21 cellular contexts compared by ENCODE assay signal in genomic region chr6:3522561-3523287, GRCh38.
DNase-seq lines count a peak whose midpoint lies in the region; ATAC-seq, FAIRE-seq and TF ChIP-seq lines count a peak whose summit lies in the region.
"Had no signal": no experiment of that assay in that cellular context is flagged by ENCODE, and none has a peak within 500 bp of the region (broad histone marks: within the 10 kb centered on the region; RNA-seq: fewer than 3 reads in every experiment).

No MANE protein-coding gene starts in this region.

- H3K9me3 Mint-ChIP-seq in activated T-helper 2 cell treated with anti-CD3 and anti-CD28 coated beads, Interferon-gamma antibody, Interleukin-2, Interleukin-4, amounts not matched to agents 10 μg/mL and 5 μg/mL and 100 μg/mL, durations not matched to agents 14 hours and 24 hours and 36 hours = no peaks in the 10 kb centered on the region

- ATAC-seq in RWPE2 (ENCODE audit: low read depth) (peak; percentile 34; the same call in 1 of the 3 replicates), heart right ventricle (no peak)
- ATAC-seq: GM12878; HCT116; stimulated activated naive CD8-positive, alpha-beta T cell treated with anti-CD3 and anti-CD28 coated beads, Interleukin-15, Interleukin-2, amounts not matched to agents 100 U/mL and 50 U/mL, for 24 hours; T-helper 17 cell had no signal

- H4K20me1 ChIP-seq in GM23248 (ENCODE audit: insufficient read depth) (no peaks in the 10 kb centered on the region), smooth muscle cell (ENCODE audit: low read depth) (no peaks in the 10 kb centered on the region)

- no peak overlapping the region for H3K4me3 Mint-ChIP-seq in activated T-helper 2 cell treated with anti-CD3 and anti-CD28 coated beads, Interferon-gamma antibody, Interleukin-2, Interleukin-4, amounts not matched to agents 10 μg/mL and 5 μg/mL and 100 μg/mL, durations not matched to agents 14 hours and 24 hours and 36 hours (ENCODE audit: low read depth)
- H3K4me3 Mint-ChIP-seq: endodermal cell, T-helper 17 cell had no signal

- H3F3A ChIP-seq in GM23248 (ENCODE audit: insufficient read depth) = peaks cover 55% of the 10 kb centered on the region
- peaks cover 25% of the 10 kb centered on the region for H3F3A ChIP-seq in smooth muscle cell (ENCODE audit: low read depth)

- H3K9me3 ChIP-seq in GM23248 (ENCODE audit: low read depth) (no peaks in the 10 kb centered on the region), RWPE2 (ENCODE audit: severe bottlenecking) (no peaks in the 10 kb centered on the region), smooth muscle cell (replicated peaks; ENCODE audit: low read depth) (no peaks in the 10 kb centered on the region), kidney (ENCODE audit: control insufficient read depth in 1 of 2, low read length in 2 of 2) (no peaks in the 10 kb centered on the region), heart right ventricle (peaks cover 0 to 6% (median 0%) of the 10 kb centered on the region in 11 donors)
- H3K9me3 ChIP-seq: ovary, uterus had no signal

- no peak overlapping the region for H3K27ac Mint-ChIP-seq in activated T-helper 2 cell treated with anti-CD3 and anti-CD28 coated beads, Interferon-gamma antibody, Interleukin-2, Interleukin-4, amounts not matched to agents 10 μg/mL and 5 μg/mL and 100 μg/mL, durations not matched to agents 14 hours and 24 hours and 36 hours
- H3K27ac Mint-ChIP-seq: endodermal cell, T-helper 17 cell had no signal

- H3K9ac ChIP-seq in GM23248 (peak overlapping the region; percentile 35; the same call in 1 of the 2 replicates), smooth muscle cell (ENCODE audit: low read depth) (no peak overlapping the region), kidney (ENCODE audit: low read length in 2 of 2) (no peak overlapping the region)

- FAIRE-seq in kidney (lab: Jason Lieb, UNC) = no peak
- FAIRE-seq: GM12878 had no signal

- peak overlapping the region; percentile 29 for H3K4me3 ChIP-seq in GM23248
- H3K4me3 ChIP-seq in RWPE2 (ENCODE audit: severe bottlenecking) = no peak overlapping the region
- no peak overlapping the region for H3K4me3 ChIP-seq in fibroblast of mammary gland (ENCODE audit: control insufficient read depth, low read depth, low read length)
- no peak overlapping the region for H3K4me3 ChIP-seq in smooth muscle cell
- no peak overlapping the region for H3K4me3 ChIP-seq in kidney (ENCODE audit: low read length in 2 of 2)
- H3K4me3 ChIP-seq in heart right ventricle = no peak overlapping the region
- H3K4me3 ChIP-seq: cardiac muscle cell, GM12878, ovary, uterus had no signal

- no peaks in the 10 kb centered on the region for H3K9me2 ChIP-seq in GM23248 (ENCODE audit: insufficient read depth)

- H3K27me3 ChIP-seq in GM23248 (replicated peaks; ENCODE audit: insufficient read depth) (no peaks in the 10 kb centered on the region), RWPE2 (ENCODE audit: insufficient read depth, poor library complexity, severe bottlenecking) (no peaks in the 10 kb centered on the region), smooth muscle cell (ENCODE audit: low read depth) (no peaks in the 10 kb centered on the region), heart right ventricle (peaks cover 0 to 46% (median 15%) of the 10 kb centered on the region in 7 donors)
- H3K27me3 ChIP-seq: cardiac muscle cell, ovary, uterus had no signal

- DNase-seq in GM23248 (peak; percentile 82), RWPE2 (ENCODE audit: low spot score) (no peak), fibroblast of mammary gland (ENCODE audit: low read depth) (peak; percentile 66), smooth muscle cell (lab: John Stamatoyannopoulos, UW; ENCODE audit: unreplicated experiment) (no peak), kidney (no peak), heart right ventricle (no peak), globus pallidus (ENCODE audit: low spot score) (no peak)
- no peak for DNase-seq in activated T-helper 2 cell treated with anti-CD3 and anti-CD28 coated beads, Interferon-gamma antibody, Interleukin-2, Interleukin-4, amounts not matched to agents 10 μg/mL and 5 μg/mL and 100 μg/mL, durations not matched to agents 14 hours and 24 hours and 36 hours (ENCODE audit: low spot score)
- DNase-seq: activated CD4-positive, CD25-positive, alpha-beta regulatory T cell treated with anti-CD3 and anti-CD28 coated beads, Interleukin-2, amount 50 U/mL, for 72 hours; activated naive CD4-positive, alpha-beta T cell treated with anti-CD3 and anti-CD28 coated beads, Interleukin-2, amount 50 U/mL, for 16 hours; endodermal cell; left cardiac atrium; NCI-H187 treated with DMSO at 0.1 percent for 48 hours; NCI-H748 treated with DMSO at 0.1 percent for 48 hours; ovary; stimulated activated naive CD8-positive, alpha-beta T cell treated with anti-CD3 and anti-CD28 coated beads, Interleukin-15, Interleukin-2, amounts not matched to agents 100 U/mL and 50 U/mL, for 24 hours; T-helper 17 cell; uterus had no signal

- no peaks in the 10 kb centered on the region for H3K36me3 Mint-ChIP-seq in activated T-helper 2 cell treated with anti-CD3 and anti-CD28 coated beads, Interferon-gamma antibody, Interleukin-2, Interleukin-4, amounts not matched to agents 10 μg/mL and 5 μg/mL and 100 μg/mL, durations not matched to agents 14 hours and 24 hours and 36 hours (ENCODE audit: low read depth)

- no peak for TF ChIP-seq CTCF in RWPE2 (IDR thresholded peaks at IDR 0.05; ENCODE audit: poor library complexity, severe bottlenecking)
- no peak for TF ChIP-seq CTCF in fibroblast of mammary gland (conservative IDR thresholded peaks at IDR 0.05; ENCODE audit: control insufficient read depth, insufficient read depth, low read depth, low read length)
- no peak for TF ChIP-seq CTCF in smooth muscle cell (IDR thresholded peaks at IDR 0.05; ENCODE audit: borderline replicate concordance, insufficient read depth, poor library complexity, severe bottlenecking)
- TF ChIP-seq CTCF in kidney (IDR thresholded peaks at IDR 0.05; ENCODE audit: borderline replicate concordance, extremely low read depth, insufficient read depth) = no peak
- TF ChIP-seq CTCF in heart right ventricle (IDR thresholded peaks at IDR 0.05) = no peak

- H3K27ac ChIP-seq in GM23248 (peak overlapping the region; percentile 68), RWPE2 (ENCODE audit: poor library complexity, severe bottlenecking) (peak overlapping the region; percentile 7), smooth muscle cell (ENCODE audit: low read depth) (no peak overlapping the region), kidney (ENCODE audit: low read depth in 2 of 2, low read length in 2 of 2) (no peak overlapping the region), heart right ventricle (no peak overlapping the region)
- H3K27ac ChIP-seq: cardiac muscle cell, ovary, uterus had no signal

- H3K27me3 Mint-ChIP-seq in activated T-helper 2 cell treated with anti-CD3 and anti-CD28 coated beads, Interferon-gamma antibody, Interleukin-2, Interleukin-4, amounts not matched to agents 10 μg/mL and 5 μg/mL and 100 μg/mL, durations not matched to agents 14 hours and 24 hours and 36 hours (ENCODE audit: low read depth) = peaks cover 3% of the 10 kb centered on the region

- H3K4me2 ChIP-seq in GM23248 (ENCODE audit: unreplicated experiment) (peak overlapping the region; percentile 67), smooth muscle cell (peak overlapping the region; percentile 21)

- H2AFZ ChIP-seq in GM23248 = no peak overlapping the region
- H2AFZ ChIP-seq in smooth muscle cell (ENCODE audit: low read depth) = no peak overlapping the region

- H3K4me1 Mint-ChIP-seq in activated T-helper 2 cell treated with anti-CD3 and anti-CD28 coated beads, Interferon-gamma antibody, Interleukin-2, Interleukin-4, amounts not matched to agents 10 μg/mL and 5 μg/mL and 100 μg/mL, durations not matched to agents 14 hours and 24 hours and 36 hours (ENCODE audit: low read depth) = no peaks in the 10 kb centered on the region

- in situ Hi-C loops in GM23248 (cut with MboI) = no loop called here

- H3K36me3 ChIP-seq in GM23248 (ENCODE audit: low read depth) = no peaks in the 10 kb centered on the region
- no peaks in the 10 kb centered on the region for H3K36me3 ChIP-seq in RWPE2 (ENCODE audit: low read depth)
- no peaks in the 10 kb centered on the region for H3K36me3 ChIP-seq in smooth muscle cell (ENCODE audit: low read depth)
- H3K36me3 ChIP-seq in kidney (ENCODE audit: control insufficient read depth in 1 of 2, insufficient read depth in 2 of 2, low read length in 2 of 2) = no peaks in the 10 kb centered on the region
- H3K36me3 ChIP-seq in heart right ventricle = no peaks in the 10 kb centered on the region
- H3K36me3 ChIP-seq: cardiac muscle cell, ovary, uterus had no signal

- H3K79me2 ChIP-seq in GM23248 (ENCODE audit: insufficient read depth) (no peaks in the 10 kb centered on the region), smooth muscle cell (ENCODE audit: low read depth) (no peaks in the 10 kb centered on the region)

- intact Hi-C loops in kidney (cut with DNase I) (no loop called here), heart right ventricle (cut with DNase I) (no loop called here)
- intact Hi-C loops in activated T-helper 2 cell treated with anti-CD3 and anti-CD28 coated beads, Interferon-gamma antibody, Interleukin-2, Interleukin-4, amounts not matched to agents 10 μg/mL and 5 μg/mL and 100 μg/mL, durations not matched to agents 14 hours and 24 hours and 36 hours (cut with micrococcal nuclease) = no loop called here

- WGBS in GM23248 (ENCODE audit: low coverage in 1 of 2, low lambda C conversion rate in 2 of 2, missing lambda C conversion rate in 2 of 2), 2 experiments = 42 to 46% methylated on average over 7 of the region's 7 CpGs
- 52% methylated on average over 7 of the region's 7 CpGs for WGBS in smooth muscle cell (ENCODE audit: low lambda C conversion rate)
- 44 to 53% methylated on average over 7 of the region's 7 CpGs for WGBS in heart right ventricle, 2 donors

- H3K4me1 ChIP-seq in GM23248 (ENCODE audit: insufficient read depth) (peaks cover 59% of the 10 kb centered on the region), RWPE2 (ENCODE audit: insufficient read depth, poor library complexity, severe bottlenecking) (peaks cover 53% of the 10 kb centered on the region), smooth muscle cell (ENCODE audit: low read depth) (peaks cover 32% of the 10 kb centered on the region), kidney (ENCODE audit: control insufficient read depth in 1 of 2, insufficient read depth in 1 of 2, low read depth in 1 of 2, low read length in 2 of 2) (no peaks in the 10 kb centered on the region), heart right ventricle (peaks cover 0 to 3% (median 0%) of the 10 kb centered on the region in 9 donors)
- H3K4me1 ChIP-seq: uterus had no signal

Comparison
In these comparisons a context has a peak if more than half of its experiments do, and no peak if none do; other contexts are left out.
1. DNase-seq: peak in GM23248 (single experiment) and fibroblast of mammary gland (single experiment); none in RWPE2 (single experiment), smooth muscle cell (single experiment), kidney (single experiment), heart right ventricle (0 of 2), globus pallidus (single experiment) and activated T-helper 2 cell treated with anti-CD3 and anti-CD28 coated beads, Interferon-gamma antibody, Interleukin-2, Interleukin-4, amounts not matched to agents 10 μg/mL and 5 μg/mL and 100 μg/mL, durations not matched to agents 14 hours and 24 hours and 36 hours (single experiment).
2. H3K27ac ChIP-seq: peak in GM23248 (single experiment) and RWPE2 (single experiment); none in smooth muscle cell (single experiment), kidney (0 of 2) and heart right ventricle (0 of 10).